ENCODE assay signal across 8 cellular contexts in the genomic region with DNA sequence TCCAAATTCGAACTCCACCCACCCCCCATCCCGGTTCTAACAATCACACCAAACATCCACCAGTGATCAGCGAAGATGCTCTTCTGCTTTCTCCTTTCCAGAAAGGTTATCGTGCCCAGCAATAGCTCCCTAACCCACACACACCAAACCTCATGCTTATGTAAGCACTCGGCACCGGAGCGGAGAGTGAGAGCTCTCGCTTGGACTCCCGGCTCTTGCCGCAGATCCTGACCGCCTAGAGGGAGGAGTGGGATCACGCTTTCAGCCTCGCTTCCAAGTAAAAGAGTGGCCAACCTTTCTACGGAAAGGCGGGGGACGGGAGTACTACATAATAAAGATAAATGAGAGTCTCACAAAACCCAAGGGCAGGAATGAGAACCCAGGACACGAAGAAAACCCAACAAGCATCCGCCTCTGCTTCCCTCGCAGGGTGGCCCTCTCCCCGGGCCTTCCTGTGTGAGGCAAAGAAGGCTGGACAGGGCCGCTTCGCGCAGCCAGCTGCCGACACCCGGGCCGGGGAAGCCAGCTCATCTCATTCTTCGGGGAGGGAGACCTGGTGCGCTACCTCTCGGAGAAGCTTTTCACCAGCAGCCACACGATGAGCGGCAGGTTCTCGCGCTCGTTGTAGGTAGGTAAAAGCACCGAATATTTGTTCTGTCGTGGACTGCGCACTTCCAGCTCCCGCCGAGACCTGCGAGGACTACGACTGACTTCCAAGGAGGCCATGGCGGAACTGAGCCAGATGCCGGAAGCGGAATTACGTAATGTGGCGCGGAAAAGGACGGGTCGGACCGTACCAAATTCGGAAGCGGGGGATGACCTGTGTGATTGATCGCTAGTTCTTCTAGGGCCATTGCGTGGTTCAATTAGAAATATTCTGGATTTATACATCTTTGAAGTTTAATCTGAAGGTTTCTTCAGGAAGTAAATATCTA. TPM values are rescaled to one million over a fixed set of nuclear protein-coding genes. Genes with fewer than 3 reads are reported as not detected.
DNase-seq lines count a peak whose midpoint lies in the region; ATAC-seq and TF ChIP-seq lines count a peak whose summit lies in the region.

Gene DPM1 (minus strand): TSS at position 735 of the 935 bp plus-strand sequence. CDS start 9 bp downstream, at position 726.

- peak within 1 kb of the TSS; percentile 97 for H3K4me3 Mint-ChIP-seq in chondrocyte (ENCODE audit: unreplicated experiment)

- peaks cover 4% of the 10 kb centered on the region for H3K36me3 Mint-ChIP-seq in chondrocyte (ENCODE audit: low read depth)

- peak within 1 kb of the TSS; percentile 89 for H3K4me3 ChIP-seq in AG09309 (ENCODE audit: control insufficient read depth, low read depth, low read length)

- H3K27me3 Mint-ChIP-seq in chondrocyte (ENCODE audit: low read depth) = no peaks in the 10 kb centered on the region

- H3K9me3 Mint-ChIP-seq in chondrocyte (ENCODE audit: low read depth) = peaks cover 4% of the 10 kb centered on the region

- ATAC-seq in GM19023 (IDR thresholded peaks at IDR 0.05; ENCODE audit: unreplicated experiment) (peak; percentile 81), HG03196 (IDR thresholded peaks at IDR 0.05; ENCODE audit: unreplicated experiment) (peak; percentile 79)

- H3K27ac Mint-ChIP-seq in chondrocyte (ENCODE audit: unreplicated experiment) = peak within 1 kb of the TSS; percentile 99

- TF ChIP-seq CTCF in AG09309 (IDR thresholded peaks at IDR 0.05; ENCODE audit: control insufficient read depth, insufficient read depth, low read depth, low read length, missing control alignments) = no peak
- peak; percentile 14 for TF ChIP-seq CTCF in chondrocyte (IDR thresholded peaks at IDR 0.05)

- DNase-seq in AG09309 (ENCODE audit: low read depth) (no peak), NCI-H446 treated with DMSO at 0.1 percent for 48 hours (lab: John Stamatoyannopoulos, UW) (peak; percentile 88), chondrocyte (ENCODE audit: low spot score) (no peak), kidney glomerular epithelial cell (lab: John Stamatoyannopoulos, UW) (peak; percentile 84)
- DNase-seq in activated CD4-positive, alpha-beta T cell treated with anti-CD3 and anti-CD28 coated beads for 1 hour = peak; percentile 81
- DNase-seq in stimulated activated CD4-positive, alpha-beta T cell treated with anti-CD3 and anti-CD28 coated beads, Interleukin-1b, Interleukin-23, amount 100 ng/mL, for 1 hour (ENCODE audit: low read depth in 2 of 2) = peak; percentile 66 to 79

- H3K4me1 Mint-ChIP-seq in chondrocyte (ENCODE audit: low read depth) = peaks cover 44% of the 10 kb centered on the region

RNA-seq across cellular contexts. Expression of gene DPM1, which starts in this region (rescaled TPM):
- 37.7 to 40.5 TPM (median 39.9 TPM) in 3 replicates for total RNA-seq in chondrocyte

Comparison
In these comparisons a context has a peak if more than half of its experiments do, and no peak if none do; other contexts are left out.
1. DNase-seq: peak in NCI-H446 treated with DMSO at 0.1 percent for 48 hours (single experiment), activated CD4-positive, alpha-beta T cell treated with anti-CD3 and anti-CD28 coated beads for 1 hour (single experiment), kidney glomerular epithelial cell (single experiment) and stimulated activated CD4-positive, alpha-beta T cell treated with anti-CD3 and anti-CD28 coated beads, Interleukin-1b, Interleukin-23, amount 100 ng/mL, for 1 hour (2 of 2); none in AG09309 (single experiment) and chondrocyte (single experiment).